In genomic region chr13:52906122-52906903, GRCh38 we compare ENCODE assay signal across 1 cellular context.
A peak's percentile ranks its signal among the peaks of the same experiment; 100 is the strongest.
TF ChIP-seq lines count a peak whose summit lies in the region.

No MANE protein-coding gene starts in this region.

TF ChIP-seq in WTC11, 78 proteins besides CTCF, POLR2A, EP300 and RAD21 (continued from another document):
- TF ChIP-seq, protein P1, sequence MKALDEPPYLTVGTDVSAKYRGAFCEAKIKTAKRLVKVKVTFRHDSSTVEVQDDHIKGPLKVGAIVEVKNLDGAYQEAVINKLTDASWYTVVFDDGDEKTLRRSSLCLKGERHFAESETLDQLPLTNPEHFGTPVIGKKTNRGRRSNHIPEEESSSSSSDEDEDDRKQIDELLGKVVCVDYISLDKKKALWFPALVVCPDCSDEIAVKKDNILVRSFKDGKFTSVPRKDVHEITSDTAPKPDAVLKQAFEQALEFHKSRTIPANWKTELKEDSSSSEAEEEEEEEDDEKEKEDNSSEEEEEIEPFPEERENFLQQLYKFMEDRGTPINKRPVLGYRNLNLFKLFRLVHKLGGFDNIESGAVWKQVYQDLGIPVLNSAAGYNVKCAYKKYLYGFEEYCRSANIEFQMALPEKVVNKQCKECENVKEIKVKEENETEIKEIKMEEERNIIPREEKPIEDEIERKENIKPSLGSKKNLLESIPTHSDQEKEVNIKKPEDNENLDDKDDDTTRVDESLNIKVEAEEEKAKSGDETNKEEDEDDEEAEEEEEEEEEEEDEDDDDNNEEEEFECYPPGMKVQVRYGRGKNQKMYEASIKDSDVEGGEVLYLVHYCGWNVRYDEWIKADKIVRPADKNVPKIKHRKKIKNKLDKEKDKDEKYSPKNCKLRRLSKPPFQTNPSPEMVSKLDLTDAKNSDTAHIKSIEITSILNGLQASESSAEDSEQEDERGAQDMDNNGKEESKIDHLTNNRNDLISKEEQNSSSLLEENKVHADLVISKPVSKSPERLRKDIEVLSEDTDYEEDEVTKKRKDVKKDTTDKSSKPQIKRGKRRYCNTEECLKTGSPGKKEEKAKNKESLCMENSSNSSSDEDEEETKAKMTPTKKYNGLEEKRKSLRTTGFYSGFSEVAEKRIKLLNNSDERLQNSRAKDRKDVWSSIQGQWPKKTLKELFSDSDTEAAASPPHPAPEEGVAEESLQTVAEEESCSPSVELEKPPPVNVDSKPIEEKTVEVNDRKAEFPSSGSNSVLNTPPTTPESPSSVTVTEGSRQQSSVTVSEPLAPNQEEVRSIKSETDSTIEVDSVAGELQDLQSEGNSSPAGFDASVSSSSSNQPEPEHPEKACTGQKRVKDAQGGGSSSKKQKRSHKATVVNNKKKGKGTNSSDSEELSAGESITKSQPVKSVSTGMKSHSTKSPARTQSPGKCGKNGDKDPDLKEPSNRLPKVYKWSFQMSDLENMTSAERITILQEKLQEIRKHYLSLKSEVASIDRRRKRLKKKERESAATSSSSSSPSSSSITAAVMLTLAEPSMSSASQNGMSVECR (CRISPR knock-in tag; IDR thresholded peaks at IDR 0.05; ENCODE audit: borderline replicate concordance) = 0 out of 2 replicates have a peak, but pooled peaks have one; percentile 57
